In genomic region chr10:79623663-79624062, GRCh38 we compare ENCODE assay signal across 4 cellular contexts. TPM values are rescaled to one million over a fixed set of nuclear protein-coding genes. Genes with fewer than 3 reads are reported as not detected.
"Had no signal": no experiment of that assay in that cellular context is flagged by ENCODE, and none has a peak within 500 bp of the region (broad histone marks: within the 10 kb centered on the region; RNA-seq: fewer than 3 reads in every experiment).

No MANE protein-coding gene starts in this region.

RNA-seq across cellular contexts. Expression of gene SFTPA1, which starts 12.9 kb away (rescaled TPM):
- total RNA-seq: LHCN-M2, M059J, MCF 10A, NCI-H460 had no signal
